33 cellular contexts compared by ENCODE assay signal in genomic region chr16:54780266-54780665, GRCh38.
"Had no signal": no experiment of that assay in that cellular context is flagged by ENCODE, and none has a peak within 500 bp of the region (broad histone marks: within the 10 kb centered on the region; RNA-seq: fewer than 3 reads in every experiment).

No MANE protein-coding gene starts in this region.

- H3K36me3 Mint-ChIP-seq: activated CD8-positive, alpha-beta memory T cell treated with anti-CD3 and anti-CD28 coated beads, Interleukin-2, amount 10 ng/mL, durations not matched to agents 7 days and 5 days; activated naive CD4-positive, alpha-beta T cell treated with anti-CD3 and anti-CD28 coated beads, Interleukin-2, amount 50 U/mL, for 24 hours; activated naive CD8-positive, alpha-beta T cell treated with anti-CD3 and anti-CD28 coated beads, Interleukin-2, amount 10 ng/mL, durations not matched to agents 7 days and 5 days had no signal

- H3K9me3 Mint-ChIP-seq: activated CD4-positive, alpha-beta memory T cell treated with anti-CD3 and anti-CD28 coated beads, Interleukin-2, amount 10 ng/mL, durations not matched to agents 7 days and 5 days; activated T-cell treated with anti-CD3 and anti-CD28 coated beads, Interleukin-2, amount 50 U/mL, for 72 hours had no signal

- H3K27ac ChIP-seq: ascending aorta, RWPE1, SK-N-MC, WERI-Rb-1 had no signal

- H3K9me3 ChIP-seq: ascending aorta had no signal

- H3K4me3 Mint-ChIP-seq: activated CD4-positive, alpha-beta memory T cell treated with anti-CD3 and anti-CD28 coated beads, Interleukin-2, amount 10 ng/mL, durations not matched to agents 7 days and 5 days; activated CD8-positive, alpha-beta memory T cell treated with anti-CD3 and anti-CD28 coated beads, Interleukin-2, amount 10 ng/mL, durations not matched to agents 7 days and 5 days; activated naive CD4-positive, alpha-beta T cell treated with anti-CD3 and anti-CD28 coated beads, Interleukin-2, amount 50 U/mL, for 24 hours; activated naive CD8-positive, alpha-beta T cell treated with anti-CD3 and anti-CD28 coated beads, Interleukin-2, amount 10 ng/mL, durations not matched to agents 7 days and 5 days; activated T-cell treated with anti-CD3 and anti-CD28 coated beads, Interleukin-2, amount 50 U/mL, for 72 hours; activated T-helper 17 cell treated with anti-CD3 and anti-CD28 coated beads, Interleukin-2, amount 50 U/mL, for 72 hours had no signal

- H3K4me1 Mint-ChIP-seq: activated CD4-positive, alpha-beta memory T cell treated with anti-CD3 and anti-CD28 coated beads, Interleukin-2, amount 10 ng/mL, durations not matched to agents 7 days and 5 days; activated CD8-positive, alpha-beta memory T cell treated with anti-CD3 and anti-CD28 coated beads, Interleukin-2, amount 10 ng/mL, durations not matched to agents 7 days and 5 days; activated naive CD4-positive, alpha-beta T cell treated with anti-CD3 and anti-CD28 coated beads, Interleukin-2, amount 50 U/mL, for 24 hours; activated naive CD8-positive, alpha-beta T cell treated with anti-CD3 and anti-CD28 coated beads, Interleukin-2, amount 10 ng/mL, durations not matched to agents 7 days and 5 days; activated T-helper 17 cell treated with anti-CD3 and anti-CD28 coated beads, Interleukin-2, amount 50 U/mL, for 72 hours had no signal

- DNase-seq: activated CD4-positive, alpha-beta memory T cell treated with anti-CD3 and anti-CD28 coated beads, Interleukin-2, amount 10 ng/mL, durations not matched to agents 7 days and 5 days; activated CD4-positive, alpha-beta T cell treated with anti-CD3 and anti-CD28 coated beads for 1 hour; activated CD4-positive, alpha-beta T cell treated with anti-CD3 and anti-CD28 coated beads for 48 hours; activated CD4-positive, CD25-positive, alpha-beta regulatory T cell; activated CD8-positive, alpha-beta memory T cell treated with anti-CD3 and anti-CD28 coated beads for 24 hours; activated CD8-positive, alpha-beta memory T cell treated with anti-CD3 and anti-CD28 coated beads, Interleukin-2, amount 10 ng/mL, durations not matched to agents 7 days and 5 days; activated CD8-positive, alpha-beta memory T cell treated with anti-CD3 and anti-CD28 coated beads, Interleukin-2, amount 50 U/mL, for 48 hours; activated effector memory CD4-positive, alpha-beta T cell treated with anti-CD3 and anti-CD28 coated beads, Interleukin-2, amount 50 U/mL, for 16 hours; activated naive CD4-positive, alpha-beta T cell treated with Interleukin-2 at 50 U/mL for 16 hours; activated naive CD8-positive, alpha-beta T cell treated with anti-CD3 and anti-CD28 coated beads, Interleukin-2, amount 10 ng/mL, durations not matched to agents 7 days and 5 days; activated T-cell treated with anti-CD3 and anti-CD28 coated beads, Interleukin-2, amount 50 U/mL, for 72 hours; amygdala; Kasumi-1; KG1; NCI-H1092 treated with DMSO at 0.1 percent for 48 hours; NCI-H1417; NCI-H146; NCI-H187; NCI-H2029 treated with DMSO at 0.1 percent for 48 hours; NCI-H510A; NCI-H526; NCI-H748 treated with DMSO at 0.1 percent for 48 hours; NK-92 treated with Interleukin-12 subunit alpha and Interleukin-12 subunit beta, amount 100 ng/mL, for 24 hours; PC-3; SIG-M5; T1000; WERI-Rb-1 had no signal

- H3K36me3 ChIP-seq: ascending aorta, WERI-Rb-1 had no signal

- H3K27ac Mint-ChIP-seq: activated CD4-positive, alpha-beta memory T cell treated with anti-CD3 and anti-CD28 coated beads, Interleukin-2, amount 10 ng/mL, durations not matched to agents 7 days and 5 days; activated CD8-positive, alpha-beta memory T cell treated with anti-CD3 and anti-CD28 coated beads, Interleukin-2, amount 10 ng/mL, durations not matched to agents 7 days and 5 days; activated naive CD4-positive, alpha-beta T cell treated with anti-CD3 and anti-CD28 coated beads, Interleukin-2, amount 50 U/mL, for 24 hours; activated naive CD8-positive, alpha-beta T cell treated with anti-CD3 and anti-CD28 coated beads, Interleukin-2, amount 10 ng/mL, durations not matched to agents 7 days and 5 days; activated T-cell treated with anti-CD3 and anti-CD28 coated beads, Interleukin-2, amount 50 U/mL, for 72 hours; activated T-helper 17 cell treated with anti-CD3 and anti-CD28 coated beads, Interleukin-2, amount 50 U/mL, for 72 hours had no signal

- H3K4me1 ChIP-seq: ascending aorta had no signal

- H3K27me3 ChIP-seq: ascending aorta had no signal

- ATAC-seq: activated CD8-positive, alpha-beta memory T cell treated with anti-CD3 and anti-CD28 coated beads, Interleukin-2, amount 10 ng/mL, durations not matched to agents 7 days and 5 days; activated T-cell treated with anti-CD3 and anti-CD28 coated beads, Interleukin-2, amount 50 U/mL, for 72 hours; activated T-helper 17 cell treated with anti-CD3 and anti-CD28 coated beads, Interleukin-2, amount 50 U/mL, for 72 hours; PC-3; Right ventricle myocardium inferior had no signal

- H3K4me3 ChIP-seq: ascending aorta, SK-N-MC had no signal
